21 cellular contexts compared by ENCODE assay signal in the genomic region with DNA sequence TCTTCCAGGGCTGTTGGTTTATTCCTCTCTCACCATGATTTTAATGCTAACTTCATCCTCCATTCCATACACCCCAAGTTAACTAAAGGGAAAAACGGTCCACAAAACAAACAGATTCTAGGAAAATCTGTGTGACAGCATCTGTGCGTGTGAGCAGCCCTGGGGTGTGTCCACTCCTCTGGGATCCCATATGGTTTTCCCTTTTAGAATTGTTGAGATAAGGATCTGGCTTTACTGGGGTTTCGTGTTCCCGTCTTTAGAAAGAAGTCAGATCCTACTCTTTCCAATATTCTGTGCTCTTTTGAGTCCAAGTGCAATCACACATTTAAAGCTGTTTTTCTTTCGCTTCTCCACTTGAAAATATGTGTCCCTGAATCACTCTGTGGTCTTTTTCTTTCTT.
DNase-seq lines count a peak whose midpoint lies in the region; ATAC-seq, FAIRE-seq and TF ChIP-seq lines count a peak whose summit lies in the region.
"Had no signal": no experiment of that assay in that cellular context is flagged by ENCODE, and none has a peak within 500 bp of the region (broad histone marks: within the 10 kb centered on the region; RNA-seq: fewer than 3 reads in every experiment).

No MANE protein-coding gene starts in this region.

- H3K27ac ChIP-seq in colonic mucosa: peak overlapping the region; percentile 33
- H3K27ac ChIP-seq in mesenchymal stem cell (ENCODE audit: low read length, poor library complexity, severe bottlenecking): no peak overlapping the region
- H3K27ac ChIP-seq in tibial artery: peak overlapping the region; percentile 48 to 68
- H3K27ac ChIP-seq: 22Rv1, right lobe of liver had no signal

- H3K9me3 ChIP-seq in colonic mucosa: no peaks in the 10 kb centered on the region
- H3K9me3 ChIP-seq in mesenchymal stem cell (ENCODE audit: control insufficient read depth, low read length): no peaks in the 10 kb centered on the region
- peaks cover 0 to 21% (median 0%) of the 10 kb centered on the region in 3 donors for H3K9me3 ChIP-seq in tibial artery
- H3K9me3 ChIP-seq: mucosa of descending colon, right lobe of liver, SJSA1 had no signal

- no peak for ATAC-seq in HG02938 (IDR thresholded peaks at IDR 0.05; ENCODE audit: unreplicated experiment)
- ATAC-seq: activated CD8-positive, alpha-beta T cell treated with anti-CD3 and anti-CD28 coated beads, Interleukin-2, amount 10 ng/mL, durations not matched to agents 7 days and 5 days; left colon; mucosa of descending colon; right lobe of liver; WTC11 had no signal

- no peak overlapping the region for H3K14ac ChIP-seq in mesenchymal stem cell (ENCODE audit: low read length in 2 of 2)

- TF ChIP-seq CTCF in colonic mucosa (IDR thresholded peaks at IDR 0.05): no peak
- no peak for TF ChIP-seq CTCF in tibial artery (IDR thresholded peaks at IDR 0.05)

- FAIRE-seq in frontal cortex (lab: Jason Lieb, UNC): no peak

- no peak overlapping the region for H3K23ac ChIP-seq in mesenchymal stem cell (ENCODE audit: low read length in 2 of 2)

- no peak overlapping the region for H3K18ac ChIP-seq in mesenchymal stem cell (ENCODE audit: low read depth in 1 of 2, low read length in 2 of 2)

- DNase-seq in NCI-H2171 treated with DMSO at 0.1 percent for 48 hours (lab: John Stamatoyannopoulos, UW) (peak; percentile 19), NCI-H2171 (lab: John Stamatoyannopoulos, UW) (no peak), colonic mucosa (no peak), mesenchymal stem cell (peak; percentile 77), tibial artery (no peak), GDM1 (lab: John Stamatoyannopoulos, UW) (no peak), frontal cortex (ENCODE audit: low spot score in 2 of 2) (no peak)
- DNase-seq: activated CD8-positive, alpha-beta T cell treated with anti-CD3 and anti-CD28 coated beads, Interleukin-2, amount 10 ng/mL, durations not matched to agents 7 days and 5 days; activated naive CD4-positive, alpha-beta T cell treated with anti-CD3 and anti-CD28 coated beads, Interleukin-2, amount 50 U/mL, for 16 hours; activated T-cell treated with anti-CD3 and anti-CD28 coated beads, Interleukin-2, amount 50 U/mL, for 4 hours; DMS 273 treated with DMSO at 0.1 percent for 48 hours; dorsolateral prefrontal cortex; left colon; mucosa of descending colon; NCI-H1105; NCI-H748 treated with DMSO at 0.1 percent for 48 hours; right lobe of liver had no signal

- H2AK5ac ChIP-seq in mesenchymal stem cell (ENCODE audit: low read length, severe bottlenecking): peak overlapping the region; percentile 93

- peaks cover 4% of the 10 kb centered on the region for H3K79me1 ChIP-seq in mesenchymal stem cell (replicated peaks; ENCODE audit: low read length, poor library complexity, severe bottlenecking)

- no peak overlapping the region for H3K4me2 ChIP-seq in mesenchymal stem cell (ENCODE audit: low read length, poor library complexity, severe bottlenecking)

- H2BK12ac ChIP-seq in mesenchymal stem cell (ENCODE audit: low read length in 2 of 2): no peak overlapping the region

- no peak overlapping the region for H4K91ac ChIP-seq in mesenchymal stem cell (ENCODE audit: low read length)

- H4K8ac ChIP-seq in mesenchymal stem cell (ENCODE audit: low read length): no peak overlapping the region

- H2BK15ac ChIP-seq in mesenchymal stem cell (ENCODE audit: low read depth, poor library complexity, severe bottlenecking): no peak overlapping the region

- H2AFZ ChIP-seq in mesenchymal stem cell (ENCODE audit: low read depth, low read length): no peak overlapping the region

- no peak overlapping the region for H3K9ac ChIP-seq in colonic mucosa (ENCODE audit: low read depth in 2 of 2, low read length in 2 of 2)
- peak overlapping the region; percentile 89 for H3K9ac ChIP-seq in mesenchymal stem cell (ENCODE audit: low read length)

- intact Hi-C loops in colonic mucosa (cut with DNase I) (no loop called here), tibial artery (cut with DNase I; ENCODE audit: low total_unique reads) (no loop called here)

- no peaks in the 10 kb centered on the region for H3K4me1 ChIP-seq in colonic mucosa
- peaks cover 24% of the 10 kb centered on the region for H3K4me1 ChIP-seq in mesenchymal stem cell (ENCODE audit: control insufficient read depth, insufficient read depth, low read depth, low read length)
- peaks cover 0 to 46% (median 29%) of the 10 kb centered on the region in 4 donors for H3K4me1 ChIP-seq in tibial artery
- H3K4me1 ChIP-seq: right lobe of liver had no signal

- 73% methylated on average over 4 of the region's 5 CpGs for WGBS in mesenchymal stem cell

- no peak overlapping the region for H2BK5ac ChIP-seq in mesenchymal stem cell (ENCODE audit: low read depth, low read length, poor library complexity, severe bottlenecking)

- H3K4ac ChIP-seq in mesenchymal stem cell (ENCODE audit: low read depth in 1 of 2, low read length in 2 of 2): no peak overlapping the region

- H3K36me3 ChIP-seq in colonic mucosa (no peaks in the 10 kb centered on the region), mesenchymal stem cell (ENCODE audit: control insufficient read depth in 1 of 2, insufficient read depth in 2 of 2, low read depth in 1 of 2, low read length in 2 of 2) (no peaks in the 10 kb centered on the region), tibial artery (no peaks in the 10 kb centered on the region)
- H3K36me3 ChIP-seq: right lobe of liver, SJSA1 had no signal

- no peak overlapping the region for H2BK120ac ChIP-seq in mesenchymal stem cell (ENCODE audit: low read depth, low read length)

- H3K27me3 ChIP-seq in colonic mucosa (no peaks in the 10 kb centered on the region), mesenchymal stem cell (ENCODE audit: control insufficient read depth in 1 of 2, insufficient read depth in 1 of 2, low read length in 2 of 2) (no peaks in the 10 kb centered on the region), tibial artery (no peaks in the 10 kb centered on the region)
- H3K27me3 ChIP-seq: dorsolateral prefrontal cortex, right lobe of liver, SJSA1 had no signal

- H3K4me3 ChIP-seq in colonic mucosa (no peak overlapping the region), mesenchymal stem cell (ENCODE audit: insufficient read depth in 1 of 2, low read depth in 1 of 2, low read length in 2 of 2) (peak overlapping the region in 1 of 2 experiments; percentile 40), tibial artery (no peak overlapping the region)
- H3K4me3 ChIP-seq: dorsolateral prefrontal cortex, mucosa of descending colon, right lobe of liver, SJSA1 had no signal

Comparison
In these comparisons a context has a peak if more than half of its experiments do, and no peak if none do; other contexts are left out.
1. DNase-seq: peak in NCI-H2171 treated with DMSO at 0.1 percent for 48 hours (single experiment) and mesenchymal stem cell (single experiment); none in NCI-H2171 (single experiment), colonic mucosa (single experiment), tibial artery (0 of 2), GDM1 (single experiment) and frontal cortex (0 of 2).